Comparison of ENCODE assay signal across 12 cellular contexts in genomic region chr2:242020196-242021004, GRCh38.
A peak's percentile ranks its signal among the peaks of the same experiment; 100 is the strongest.
DNase-seq lines count a peak whose midpoint lies in the region; ATAC-seq, FAIRE-seq and TF ChIP-seq lines count a peak whose summit lies in the region.
"Had no signal": no experiment of that assay in that cellular context is flagged by ENCODE, and none has a peak within 500 bp of the region (broad histone marks: within the 10 kb centered on the region; RNA-seq: fewer than 3 reads in every experiment).

No MANE protein-coding gene starts in this region.

- no TSS peak for BruUV-seq in K562 (replicated peaks; lab: Mats Ljungman, UMichigan)

- no peaks in the 10 kb centered on the region for H4K20me1 ChIP-seq in K562 (replicated peaks; ENCODE audit: control insufficient read depth, insufficient read depth, low read length)

- no peaks in the 10 kb centered on the region for H3K9me1 ChIP-seq in K562 (ENCODE audit: control insufficient read depth, insufficient read depth, low read length)

- ATAC-seq in K562, result peak; percentile 79
- no peak for ATAC-seq in memory B cell (ENCODE audit: low read depth)

- peak; percentile 30 to 70 (median 49); a peak in 4 of 6 replicates for TF ChIP-seq CTCF in K562 (IDR thresholded peaks at IDR 0.05 in 2 of 3, conservative IDR thresholded peaks at IDR 0.05 in 1 of 3; ENCODE audit: insufficient read depth in 2 of 3, low read depth in 1 of 3, low read length in 3 of 3)

- peaks cover 16 to 25% of the 10 kb centered on the region in 2 donors for H3K36me3 Mint-ChIP-seq in CD4-positive, alpha-beta memory T cell
- H3K36me3 Mint-ChIP-seq in memory B cell, result no peaks in the 10 kb centered on the region
- no peaks in the 10 kb centered on the region for H3K36me3 Mint-ChIP-seq in activated CD4-positive, alpha-beta T cell treated with anti-CD3 and anti-CD28 coated beads, Interleukin-2, amount 10 ng/mL, durations not matched to agents 7 days and 5 days (ENCODE audit: low read depth)

- POLR2A ChIA-PET in CD4-positive, alpha-beta memory T cell (lab: Charles Lee; ENCODE audit: partially characterized antibody), result interaction anchor here (0.9 kb wide), 1 partner anchor 11 kb away, joined by 4 read pairs; no protein-coding TSS in a partner anchor
- POLR2A ChIA-PET in K562 (lab: Yijun Ruan, JAX), result interaction anchor here (0.9 kb wide), 1 partner anchor 1847 kb away, joined by 3 read pairs; no protein-coding TSS in a partner anchor
- POLR2A ChIA-PET in activated CD4-positive, alpha-beta T cell treated with anti-CD3 and anti-CD28 coated beads, Interleukin-2, amount 10 ng/mL, durations not matched to agents 7 days and 5 days (lab: Charles Lee), result no interaction called here

- peak overlapping the region in 4 of 7 donors; percentile 11 to 51 (median 27) for H3K27ac Mint-ChIP-seq in CD4-positive, alpha-beta memory T cell
- H3K27ac Mint-ChIP-seq in memory B cell, result peak overlapping the region; percentile 9
- no peak overlapping the region for H3K27ac Mint-ChIP-seq in activated CD4-positive, alpha-beta T cell treated with anti-CD3 and anti-CD28 coated beads, Interleukin-2, amount 10 ng/mL, durations not matched to agents 7 days and 5 days

- H3K4me1 ChIP-seq in CD4-positive, alpha-beta memory T cell (ENCODE audit: insufficient read depth, low read length), result no peaks in the 10 kb centered on the region
- H3K4me1 ChIP-seq in K562 (replicated peaks in 1 of 2; ENCODE audit: control insufficient read depth in 2 of 2, insufficient read depth in 2 of 2, low read length in 2 of 2), result no peaks in the 10 kb centered on the region; a peak in 2 of 5 replicates
- H3K4me1 ChIP-seq: tibial artery had no signal

- H3K4me1 Mint-ChIP-seq in CD4-positive, alpha-beta memory T cell, result peaks cover 0 to 9% (median under 1%) of the 10 kb centered on the region in 4 donors
- peaks cover 15% of the 10 kb centered on the region for H3K4me1 Mint-ChIP-seq in memory B cell
- H3K4me1 Mint-ChIP-seq in activated CD4-positive, alpha-beta T cell treated with anti-CD3 and anti-CD28 coated beads, Interleukin-2, amount 10 ng/mL, durations not matched to agents 7 days and 5 days, result peaks cover 4% of the 10 kb centered on the region

- no peak overlapping the region for H3K9ac ChIP-seq in K562 (ENCODE audit: insufficient read depth in 1 of 2, low read depth in 2 of 2, low read length in 2 of 2)

- H3K4me3 Mint-ChIP-seq in CD4-positive, alpha-beta memory T cell, result no peak overlapping the region
- H3K4me3 Mint-ChIP-seq in memory B cell, result no peak overlapping the region
- no peak overlapping the region for H3K4me3 Mint-ChIP-seq in activated CD4-positive, alpha-beta T cell treated with anti-CD3 and anti-CD28 coated beads, Interleukin-2, amount 10 ng/mL, durations not matched to agents 7 days and 5 days

- H3K9me3 ChIP-seq in CD4-positive, alpha-beta memory T cell (ENCODE audit: control insufficient read depth in 1 of 2, low read length in 2 of 2), result no peaks in the 10 kb centered on the region
- H3K9me3 ChIP-seq in K562 (replicated peaks; ENCODE audit: control insufficient read depth, insufficient read depth, low read depth, low read length), result no peaks in the 10 kb centered on the region
- H3K9me3 ChIP-seq: tibial artery had no signal

- no peaks in the 10 kb centered on the region for H3K79me2 ChIP-seq in K562 (ENCODE audit: control insufficient read depth, insufficient read depth, low read length)

- no peak for TF ChIP-seq EP300 in K562 (IDR thresholded peaks at IDR 0.05; ENCODE audit: low read length)

- TF ChIP-seq POLR2A in K562 (conservative IDR thresholded peaks at IDR 0.05), result no peak

- intact Hi-C loops in CD4-positive, alpha-beta memory T cell (cut with micrococcal nuclease), result no loop called here
- intact Hi-C loops in K562 (cut with micrococcal nuclease), result loop anchor here (5.0 kb wide), 1 partner anchor 68 kb away; no protein-coding TSS in a partner anchor

- no peak for DNase-seq in CD4-positive, alpha-beta memory T cell
- DNase-seq in LHCN-M2 (ENCODE audit: low read depth) (peak; percentile 35), K562 (ENCODE audit: extremely low read depth in 1 of 4, low spot score in 3 of 4) (peak in 1 of 4 experiments; percentile 44), memory B cell (ENCODE audit: low spot score in 2 of 2) (no peak), GOT3 (lab: John Stamatoyannopoulos, UW) (no peak), urothelium cell line (ENCODE audit: low spot score) (no peak), activated gamma-delta T cell treated with Interleukin-2 at 50 U/mL for 16 hours (no peak)
- no peak for DNase-seq in activated CD4-positive, alpha-beta T cell treated with anti-CD3 and anti-CD28 coated beads, Interleukin-2, amount 10 ng/mL, durations not matched to agents 7 days and 5 days
- DNase-seq: GF-D8, mammary epithelial cell had no signal

- CTCF ChIA-PET in CD4-positive, alpha-beta memory T cell (lab: Charles Lee; ENCODE audit: partially characterized antibody), result interaction anchor here (4.9 kb wide), 1 partner anchor 13 kb away, joined by 27 read pairs; no protein-coding TSS in a partner anchor
- CTCF ChIA-PET in K562 (lab: Yijun Ruan, JAX; ENCODE audit: low intra/inter-chr PET ratio), result no interaction called here
- CTCF ChIA-PET in activated CD4-positive, alpha-beta T cell treated with anti-CD3 and anti-CD28 coated beads, Interleukin-2, amount 10 ng/mL, durations not matched to agents 7 days and 5 days (lab: Charles Lee), result interaction anchor here (0.8 kb wide), 1 partner anchor 20 kb away, joined by 3 read pairs; no protein-coding TSS in a partner anchor

- no peaks in the 10 kb centered on the region for H3K36me3 ChIP-seq in CD4-positive, alpha-beta memory T cell (ENCODE audit: insufficient read depth, low read length)
- H3K36me3 ChIP-seq in K562 (ENCODE audit: control insufficient read depth, insufficient read depth, low read length), result no peaks in the 10 kb centered on the region
- H3K36me3 ChIP-seq: tibial artery had no signal

- peak overlapping the region; percentile 37; the same call in 1 of the 2 replicates for H3K4me2 ChIP-seq in K562 (ENCODE audit: insufficient read depth, low read length)

- WGBS in K562 (ENCODE audit: insufficient coverage, low coverage, missing lambda C conversion rate), result 1% methylated on average over 21 of the region's 26 CpGs

- no peaks in the 10 kb centered on the region for H3K27me3 ChIP-seq in CD4-positive, alpha-beta memory T cell (ENCODE audit: insufficient read depth, low read length)
- peaks cover 3 to 64% of the 10 kb centered on the region in 2 experiments; a peak in 4 of 5 replicates for H3K27me3 ChIP-seq in K562 (ENCODE audit: control insufficient read depth in 2 of 2, insufficient read depth in 2 of 2, low read length in 2 of 2)

- H2AFZ ChIP-seq in K562 (ENCODE audit: low read depth, low read length), result no peak overlapping the region

- H3K9me3 Mint-ChIP-seq in CD4-positive, alpha-beta memory T cell, result peaks cover 0 to 8% (median 0%) of the 10 kb centered on the region in 8 donors
- no peaks in the 10 kb centered on the region for H3K9me3 Mint-ChIP-seq in memory B cell
- no peaks in the 10 kb centered on the region for H3K9me3 Mint-ChIP-seq in activated CD4-positive, alpha-beta T cell treated with anti-CD3 and anti-CD28 coated beads, Interleukin-2, amount 10 ng/mL, durations not matched to agents 7 days and 5 days

- FAIRE-seq in K562 (lab: Jason Lieb, UNC), result peak; percentile 19
- FAIRE-seq in urothelium cell line (lab: Jason Lieb, UNC), result no peak

- no peak overlapping the region for H3K4me3 ChIP-seq in CD4-positive, alpha-beta memory T cell (ENCODE audit: low read length in 2 of 2)
- no peak overlapping the region for H3K4me3 ChIP-seq in K562
- H3K4me3 ChIP-seq: tibial artery had no signal

- TF ChIP-seq RAD21 in K562 (CRISPR knock-in tag; conservative IDR thresholded peaks at IDR 0.05 in 1 of 2, IDR thresholded peaks at IDR 0.05 in 1 of 2), result peak; percentile 16 to 62; a peak in 2 of 4 replicates

- in situ Hi-C loops in K562 (cut with MboI), result no loop called here

- H3K27ac ChIP-seq in CD4-positive, alpha-beta memory T cell (ENCODE audit: low read depth, low read length), result no peak overlapping the region
- H3K27ac ChIP-seq in K562 (ENCODE audit: extremely low read depth, low read depth, low read length), result no peak overlapping the region
- H3K27ac ChIP-seq: tibial artery, VCaP had no signal

- H3K27me3 Mint-ChIP-seq in CD4-positive, alpha-beta memory T cell, result peaks cover 0 to 4% of the 10 kb centered on the region in 2 donors
- H3K27me3 Mint-ChIP-seq in memory B cell, result peaks cover 12% of the 10 kb centered on the region
- peaks cover 10% of the 10 kb centered on the region for H3K27me3 Mint-ChIP-seq in activated CD4-positive, alpha-beta T cell treated with anti-CD3 and anti-CD28 coated beads, Interleukin-2, amount 10 ng/mL, durations not matched to agents 7 days and 5 days

TF ChIP-seq in K562, 482 proteins besides CTCF, POLR2A, EP300 and RAD21:
- TF ChIP-seq VEZF1 (CRISPR knock-in tag; IDR thresholded peaks at IDR 0.05) (peak; percentile 63), TFAP4 (CRISPR knock-in tag; IDR thresholded peaks at IDR 0.05; ENCODE audit: borderline replicate concordance) (peak; percentile 57; the same call in 1 of the 2 replicates), MAZ (CRISPR knock-in tag; conservative IDR thresholded peaks at IDR 0.05 in 1 of 2, IDR thresholded peaks at IDR 0.05 in 1 of 2) (no peak), SMC3 (conservative IDR thresholded peaks at IDR 0.05; ENCODE audit: insufficient read depth, low read depth, low read length) (0 out of 2 replicates have a peak, but pooled peaks have one; percentile 26)
